In the genomic region with DNA sequence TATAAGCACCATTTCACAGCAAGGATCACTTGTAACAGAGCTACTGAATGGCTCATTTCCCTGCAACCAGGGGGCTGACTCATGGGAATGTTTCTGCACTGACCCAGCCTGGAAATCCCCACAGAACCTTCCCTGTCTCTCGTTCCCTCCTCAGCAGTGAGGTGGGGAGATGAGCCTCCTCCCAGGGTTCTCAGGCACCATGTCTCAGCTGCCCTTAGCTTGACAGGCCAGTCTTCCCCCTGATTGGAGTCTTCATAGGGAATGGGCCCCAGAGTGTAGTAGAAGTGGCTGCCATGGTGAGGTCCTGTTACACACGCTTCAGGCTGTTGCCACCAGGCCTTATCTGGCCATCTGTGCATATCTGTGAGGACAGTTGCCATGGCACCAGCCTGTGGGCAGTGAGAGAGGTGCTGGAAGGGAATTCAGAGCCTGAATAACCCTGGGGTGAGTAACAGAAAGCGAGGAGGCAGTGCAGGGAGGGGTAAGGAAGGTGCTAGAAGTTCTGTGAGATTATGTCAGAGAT, we compare ENCODE assay signal across 1 cellular context.
A peak's percentile ranks its signal among the peaks of the same experiment; 100 is the strongest.
TF ChIP-seq lines count a peak whose summit lies in the region.

No MANE protein-coding gene starts in this region.

TF ChIP-seq in A549, 52 proteins besides CTCF, POLR2A, EP300 and RAD21 (continued from another document):
- TF ChIP-seq, protein P1, sequence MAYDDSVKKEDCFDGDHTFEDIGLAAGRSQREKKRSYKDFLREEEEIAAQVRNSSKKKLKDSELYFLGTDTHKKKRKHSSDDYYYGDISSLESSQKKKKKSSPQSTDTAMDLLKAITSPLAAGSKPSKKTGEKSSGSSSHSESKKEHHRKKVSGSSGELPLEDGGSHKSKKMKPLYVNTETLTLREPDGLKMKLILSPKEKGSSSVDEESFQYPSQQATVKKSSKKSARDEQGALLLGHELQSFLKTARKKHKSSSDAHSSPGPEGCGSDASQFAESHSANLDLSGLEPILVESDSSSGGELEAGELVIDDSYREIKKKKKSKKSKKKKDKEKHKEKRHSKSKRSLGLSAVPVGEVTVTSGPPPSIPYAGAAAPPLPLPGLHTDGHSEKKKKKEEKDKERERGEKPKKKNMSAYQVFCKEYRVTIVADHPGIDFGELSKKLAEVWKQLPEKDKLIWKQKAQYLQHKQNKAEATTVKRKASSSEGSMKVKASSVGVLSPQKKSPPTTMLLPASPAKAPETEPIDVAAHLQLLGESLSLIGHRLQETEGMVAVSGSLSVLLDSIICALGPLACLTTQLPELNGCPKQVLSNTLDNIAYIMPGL (CRISPR knock-in tag; IDR thresholded peaks at IDR 0.05; ENCODE audit: borderline replicate concordance) = no peak
- TF ChIP-seq FOSB (CRISPR knock-in tag; IDR thresholded peaks at IDR 0.05) (no peak), NFE2L2 (conservative IDR thresholded peaks at IDR 0.05; ENCODE audit: low read length) (no peak), MYC (IDR thresholded peaks at IDR 0.05; ENCODE audit: borderline replicate concordance, low read length) (no peak; the same call in 1 of the 2 replicates), HOXB5 (CRISPR knock-in tag; IDR thresholded peaks at IDR 0.05) (no peak), ZNF302 (CRISPR knock-in tag; IDR thresholded peaks at IDR 0.05) (no peak), HEYL (CRISPR knock-in tag; IDR thresholded peaks at IDR 0.05) (no peak), RCOR1 (IDR thresholded peaks at IDR 0.05; ENCODE audit: low read depth, low read length) (no peak), E2F6 (IDR thresholded peaks at IDR 0.05; ENCODE audit: borderline replicate concordance, low read depth) (peak; percentile 56; the same call in 1 of the 2 replicates), ELK1 (IDR thresholded peaks at IDR 0.05; ENCODE audit: low read depth, low read length) (no peak), KDM1A (IDR thresholded peaks at IDR 0.05; ENCODE audit: low read depth) (no peak), CEBPB (IDR thresholded peaks at IDR 0.05) (no peak)
